Comparison of ENCODE assay signal across 28 cellular contexts in genomic region chr3:14518432-14518802, GRCh38. TPM values are rescaled to one million over a fixed set of nuclear protein-coding genes. Genes with fewer than 3 reads are reported as not detected.
"Had no signal": no experiment of that assay in that cellular context is flagged by ENCODE, and none has a peak within 500 bp of the region (broad histone marks: within the 10 kb centered on the region; RNA-seq: fewer than 3 reads in every experiment).

No MANE protein-coding gene starts in this region.

- H3K4me1 Mint-ChIP-seq: activated naive CD4-positive, alpha-beta T cell treated with anti-CD3 and anti-CD28 coated beads, Interleukin-2, amount 10 ng/mL, durations not matched to agents 7 days and 5 days; brain; naive B cell had no signal

- H3K9ac ChIP-seq: neural progenitor cell had no signal

- H3K4me3 Mint-ChIP-seq: activated naive CD4-positive, alpha-beta T cell treated with anti-CD3 and anti-CD28 coated beads, Interleukin-2, amount 10 ng/mL, durations not matched to agents 7 days and 5 days; brain; neural progenitor cell; T-helper 1 cell treated with Interleukin-12 subunit alpha and Interleukin-12 subunit beta and Interleukin-4 antibody, amounts not matched to agents 30 μg/mL and 1 μg/mL, for 36 hours had no signal

- H3K4me1 ChIP-seq: lower lobe of right lung, neural progenitor cell, prostate gland, thyroid gland, upper lobe of right lung had no signal

- H3K27ac ChIP-seq: lower lobe of right lung, neural progenitor cell, prostate gland, thyroid gland, upper lobe of right lung had no signal

- H3K27ac Mint-ChIP-seq: activated naive CD4-positive, alpha-beta T cell treated with anti-CD3 and anti-CD28 coated beads, Interleukin-2, amount 10 ng/mL, durations not matched to agents 7 days and 5 days; T-helper 1 cell treated with Interleukin-12 subunit alpha and Interleukin-12 subunit beta and Interleukin-4 antibody, amounts not matched to agents 30 μg/mL and 1 μg/mL, for 36 hours had no signal

- ATAC-seq: esophagus mucosa; left colon; lower lobe of right lung; stimulated activated naive CD8-positive, alpha-beta T cell treated with anti-CD3 and anti-CD28 coated beads, Interleukin-15, Interleukin-2, amounts not matched to agents 100 U/mL and 50 U/mL, for 24 hours; upper lobe of right lung had no signal

- H3K9me3 ChIP-seq: lower lobe of right lung, prostate gland, thyroid gland, upper lobe of right lung had no signal

- DNase-seq: activated CD4-positive, alpha-beta T cell treated with anti-CD3 and anti-CD28 coated beads for 4 hours; activated CD4-positive, alpha-beta T cell treated with anti-CD3 and anti-CD28 coated beads, Interleukin-2, amount 50 U/mL, for 48 hours; activated CD4-positive, CD25-positive, alpha-beta regulatory T cell; activated CD8-positive, alpha-beta memory T cell treated with anti-CD3 and anti-CD28 coated beads, Interleukin-2, amount 50 U/mL, for 48 hours; activated naive CD4-positive, alpha-beta T cell treated with anti-CD3 and anti-CD28 coated beads, Interleukin-2, amount 10 ng/mL, durations not matched to agents 7 days and 5 days; activated T-cell treated with anti-CD3 and anti-CD28 coated beads, Interleukin-2, amount 50 U/mL, for 48 hours; anterior cingulate cortex; caudate nucleus; effector memory CD4-positive, alpha-beta T cell; foreskin melanocyte; left colon; lower lobe of right lung; mesendoderm; naive B cell; stimulated activated CD4-positive, alpha-beta T cell treated with anti-CD3 and anti-CD28 coated beads, Interleukin-12 subunit alpha, Interleukin-12 subunit beta, amount 100 ng/mL, for 4 hours; stimulated activated CD4-positive, alpha-beta T cell treated with anti-CD3 and anti-CD28 coated beads, Interleukin-4, amount 100 ng/mL, for 4 hours; stimulated activated naive CD8-positive, alpha-beta T cell treated with anti-CD3 and anti-CD28 coated beads, Interleukin-15, Interleukin-2, amounts not matched to agents 100 U/mL and 50 U/mL, for 24 hours; T1000; thyroid gland; upper lobe of right lung had no signal

- H3K4me2 ChIP-seq: neural progenitor cell had no signal

- H3K4me3 ChIP-seq: lower lobe of right lung, neural progenitor cell, prostate gland, thyroid gland, upper lobe of right lung had no signal

- H3K36me3 ChIP-seq: lower lobe of right lung, neural progenitor cell, prostate gland, thyroid gland, upper lobe of right lung had no signal

- H3K27me3 Mint-ChIP-seq: brain had no signal

- H3K36me3 Mint-ChIP-seq: activated naive CD4-positive, alpha-beta T cell treated with anti-CD3 and anti-CD28 coated beads, Interleukin-2, amount 10 ng/mL, durations not matched to agents 7 days and 5 days; naive B cell; neural progenitor cell had no signal

- H3K27me3 ChIP-seq: neural progenitor cell, thyroid gland had no signal

- H3K9me3 Mint-ChIP-seq: activated naive CD4-positive, alpha-beta T cell treated with anti-CD3 and anti-CD28 coated beads, Interleukin-2, amount 10 ng/mL, durations not matched to agents 7 days and 5 days; neural progenitor cell; T-helper 1 cell treated with Interleukin-12 subunit alpha and Interleukin-12 subunit beta and Interleukin-4 antibody, amounts not matched to agents 30 μg/mL and 1 μg/mL, for 36 hours had no signal

- H2AFZ ChIP-seq: neural progenitor cell had no signal

RNA-seq across cellular contexts. Expression of gene GRIP2, which starts 21.7 kb away (rescaled TPM):
- total RNA-seq: activated CD8-positive, alpha-beta memory T cell treated with anti-CD3 and anti-CD28 coated beads for 36 hours; dermis microvascular lymphatic vessel endothelial cell; endothelial cell of umbilical vein had no signal
- polyA plus RNA-seq: endothelial cell of umbilical vein had no signal
